8 cellular contexts compared by ENCODE assay signal in genomic region chr1:193558491-193559028, GRCh38.
DNase-seq lines count a peak whose midpoint lies in the region; ATAC-seq lines count a peak whose summit lies in the region.

No MANE protein-coding gene starts in this region.

- DNase-seq in Daoy (ENCODE audit: low read depth): peak; percentile 58
- peak; percentile 39 for DNase-seq in NCI-H69 (lab: John Stamatoyannopoulos, UW)
- peak; percentile 31 for DNase-seq in amniotic stem cell (lab: John Stamatoyannopoulos, UW)
- DNase-seq in mucosa of gallbladder (ENCODE audit: low spot score): peak; percentile 35
- no peak for DNase-seq in NCI-H2227 (lab: John Stamatoyannopoulos, UW; ENCODE audit: unreplicated experiment)
- no peak for DNase-seq in NCI-H510A (lab: John Stamatoyannopoulos, UW)

- no peak for ATAC-seq in GM19397 (IDR thresholded peaks at IDR 0.05; ENCODE audit: unreplicated experiment)
- no peak for ATAC-seq in GM18858 (IDR thresholded peaks at IDR 0.05; ENCODE audit: unreplicated experiment)

Comparison
In these comparisons a context has a peak if more than half of its experiments do, and no peak if none do; other contexts are left out.
1. DNase-seq: peak in Daoy (single experiment), NCI-H69 (single experiment), amniotic stem cell (single experiment) and mucosa of gallbladder (single experiment); none in NCI-H2227 (single experiment) and NCI-H510A (single experiment).